In the genomic region with DNA sequence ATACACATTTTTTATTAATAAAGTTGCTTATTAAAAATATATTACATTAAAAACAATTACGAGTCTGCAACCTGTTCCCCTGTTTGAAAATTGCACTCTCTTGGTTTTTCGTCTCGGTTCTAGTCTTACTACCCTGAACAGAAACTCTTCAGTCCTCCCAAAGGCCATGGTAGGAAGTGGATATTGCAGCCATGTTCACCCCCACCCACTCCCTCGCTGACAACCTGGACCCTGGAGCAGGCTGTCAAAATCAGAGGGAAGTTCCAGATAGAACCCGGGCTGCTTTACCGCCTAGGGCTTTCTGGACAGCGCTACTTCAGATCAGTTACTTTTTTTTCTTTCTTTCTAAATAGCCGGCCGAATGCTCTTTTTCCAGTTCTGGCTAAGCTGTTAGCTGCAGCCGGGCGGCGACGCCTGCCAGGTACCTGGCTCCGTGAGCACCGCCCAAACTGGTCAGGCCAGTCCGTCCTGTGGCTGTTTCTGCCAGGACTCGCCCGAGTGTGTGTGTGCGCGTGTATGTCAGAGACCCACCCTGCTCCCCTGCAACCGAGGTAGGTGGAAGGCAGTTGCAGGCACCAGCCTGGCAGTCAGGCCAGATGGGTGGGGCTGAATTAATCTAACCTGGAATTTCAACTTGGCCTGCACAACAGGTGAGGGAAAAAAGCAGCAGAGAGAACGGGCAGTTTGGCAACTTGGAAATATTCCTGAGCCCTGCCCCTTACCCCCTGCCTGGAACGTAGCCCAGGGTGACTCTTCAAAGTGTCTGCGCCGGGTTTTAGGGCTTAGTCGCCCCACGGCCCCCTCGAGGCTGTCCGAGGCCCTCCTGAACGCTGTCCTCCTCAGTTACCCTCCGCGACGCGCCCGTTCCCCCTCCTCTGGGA, we compare ENCODE assay signal across 8 cellular contexts. TPM values are rescaled to one million over a fixed set of nuclear protein-coding genes. Genes with fewer than 3 reads are reported as not detected.
A peak's percentile ranks its signal among the peaks of the same experiment; 100 is the strongest.
DNase-seq lines count a peak whose midpoint lies in the region; TF ChIP-seq lines count a peak whose summit lies in the region.

No MANE protein-coding gene starts in this region.

- 16% methylated on average over 35 of the region's 35 CpGs for WGBS in prostate gland

- intact Hi-C loops in prostate gland (cut with DNase I), result no loop called here

- no peaks in the 10 kb centered on the region for H3K9me3 ChIP-seq in prostate gland

- peaks cover 25% of the 10 kb centered on the region for H3K4me1 ChIP-seq in prostate gland (replicated peaks)

- peaks cover 18% of the 10 kb centered on the region for H3K27me3 Mint-ChIP-seq in glutamatergic neuron (ENCODE audit: unreplicated experiment)

- peaks cover 4% of the 10 kb centered on the region for H3K9me3 Mint-ChIP-seq in glutamatergic neuron (ENCODE audit: unreplicated experiment)

- H3K36me3 Mint-ChIP-seq in glutamatergic neuron (ENCODE audit: unreplicated experiment), result peaks cover 4% of the 10 kb centered on the region

- H3K4me3 ChIP-seq in prostate gland, result peak overlapping the region; percentile 51 to 66

- DNase-seq in DMS79 (lab: John Stamatoyannopoulos, UW), result peak; percentile 88
- DNase-seq in HuH-7.5 (ENCODE audit: low spot score), result peak; percentile 66
- DNase-seq in UCSD-AML1 (lab: John Stamatoyannopoulos, UW; ENCODE audit: unreplicated experiment), result peak; percentile 32
- peak; percentile 48 for DNase-seq in glutamatergic neuron
- peak; percentile 98 for DNase-seq in prostate gland (ENCODE audit: low spot score)
- DNase-seq in NCI-H1930 (lab: John Stamatoyannopoulos, UW), result no peak
- no peak for DNase-seq in GDM1 (lab: John Stamatoyannopoulos, UW)
- no peak for DNase-seq in NCI-H2107 treated with DMSO at 0.1 percent for 48 hours (lab: John Stamatoyannopoulos, UW; ENCODE audit: unreplicated experiment)

- no peaks in the 10 kb centered on the region for H3K36me3 ChIP-seq in prostate gland

- TF ChIP-seq CTCF in glutamatergic neuron (IDR thresholded peaks at IDR 0.05; ENCODE audit: partially characterized antibody, unreplicated experiment) (no peak), prostate gland (IDR thresholded peaks at IDR 0.05) (peak in 1 of 4 experiments; percentile 26)

- peak overlapping the region; percentile 87 for H3K4me3 Mint-ChIP-seq in glutamatergic neuron (ENCODE audit: unreplicated experiment)

- no peaks in the 10 kb centered on the region for H3K27me3 ChIP-seq in prostate gland (replicated peaks; ENCODE audit: insufficient read depth)

- peak overlapping the region; percentile 72 for H3K27ac Mint-ChIP-seq in glutamatergic neuron (ENCODE audit: unreplicated experiment)

- TF ChIP-seq POLR2A in prostate gland (IDR thresholded peaks at IDR 0.05), result no peak

- H3K4me1 Mint-ChIP-seq in glutamatergic neuron (ENCODE audit: low read depth, unreplicated experiment), result peaks cover 33% of the 10 kb centered on the region

- H3K27ac ChIP-seq in prostate gland, result peak overlapping the region; percentile 95 to 97

RNA-seq across cellular contexts. Expression of a gene that starts 1.1 kb away (rescaled TPM):
- 92.4 TPM for total RNA-seq in glutamatergic neuron (ENCODE audit: unreplicated experiment)
- total RNA-seq in prostate gland, result 10 to 100 TPM; 12.8 to 13.8 TPM

RNA-seq across cellular contexts. Expression of a gene that starts 56.9 kb away (rescaled TPM):
- total RNA-seq in glutamatergic neuron (ENCODE audit: unreplicated experiment) (96.8 TPM), prostate gland (100 to 1,000 TPM in 1 of 2 donors, 10 to 100 TPM in 1; 77.4 to 107 TPM)

Comparison
In these comparisons a context has a peak if more than half of its experiments do, and no peak if none do; other contexts are left out.
1. DNase-seq: peak in DMS79 (single experiment), HuH-7.5 (single experiment), UCSD-AML1 (single experiment), glutamatergic neuron (single experiment) and prostate gland (single experiment); none in NCI-H1930 (0 of 2), GDM1 (single experiment) and NCI-H2107 treated with DMSO at 0.1 percent for 48 hours (single experiment).